In genomic region chr5:69217732-69218568, GRCh38 we compare ENCODE assay signal across 8 cellular contexts. TPM values are rescaled to one million over a fixed set of nuclear protein-coding genes. Genes with fewer than 3 reads are reported as not detected.
DNase-seq lines count a peak whose midpoint lies in the region; ATAC-seq and TF ChIP-seq lines count a peak whose summit lies in the region.

No MANE protein-coding gene starts in this region.

- peak overlapping the region; percentile 85 for H3K4me3 ChIP-seq in GM23338
- peak overlapping the region; percentile 97 for H3K4me3 ChIP-seq in fibroblast of the aortic adventitia (ENCODE audit: low read depth, low read length)

- peaks cover 33% of the 10 kb centered on the region for H3K79me2 ChIP-seq in GM23338 (replicated peaks; ENCODE audit: insufficient read depth)

- peak; percentile 96 for ATAC-seq in GM23338
- ATAC-seq in stimulated activated naive CD8-positive, alpha-beta T cell treated with anti-CD3 and anti-CD28 coated beads, Interleukin-15, amount 100 ng/mL, for 72 hours = peak; percentile 95

- peaks cover 47% of the 10 kb centered on the region for H3K36me3 Mint-ChIP-seq in GM23338 (ENCODE audit: low read depth)
- H3K36me3 Mint-ChIP-seq in nephron progenitor cell (ENCODE audit: low read depth) = peaks cover 50% of the 10 kb centered on the region

- H4K20me1 ChIP-seq in GM23338 (replicated peaks; ENCODE audit: insufficient read depth) = no peaks in the 10 kb centered on the region

- H3K4me3 Mint-ChIP-seq in GM23338 (peak overlapping the region; percentile 97), nephron progenitor cell (peak overlapping the region; percentile 97)
- H3K4me3 Mint-ChIP-seq in stimulated activated naive CD8-positive, alpha-beta T cell treated with anti-CD3 and anti-CD28 coated beads, Interleukin-15, amount 100 ng/mL, for 72 hours = peak overlapping the region; percentile 95 to 100

- H3K9me2 ChIP-seq in GM23338 (ENCODE audit: insufficient read depth) = no peaks in the 10 kb centered on the region

- H3K9me3 Mint-ChIP-seq in GM23338 (peaks cover 9% of the 10 kb centered on the region), nephron progenitor cell (peaks cover 19% of the 10 kb centered on the region)
- no peaks in the 10 kb centered on the region for H3K9me3 Mint-ChIP-seq in stimulated activated naive CD8-positive, alpha-beta T cell treated with anti-CD3 and anti-CD28 coated beads, Interleukin-15, amount 100 ng/mL, for 72 hours

- peak overlapping the region; percentile 73 for H3K4me2 ChIP-seq in GM23338

- H3K4me1 Mint-ChIP-seq in GM23338 (peaks cover 8% of the 10 kb centered on the region; the same call in 1 of the 3 replicates), nephron progenitor cell (peaks cover 4% of the 10 kb centered on the region)
- peaks cover 20% of the 10 kb centered on the region for H3K4me1 Mint-ChIP-seq in stimulated activated naive CD8-positive, alpha-beta T cell treated with anti-CD3 and anti-CD28 coated beads, Interleukin-15, amount 100 ng/mL, for 72 hours

- H2AFZ ChIP-seq in GM23338 = peak overlapping the region; percentile 96

- H3K27me3 ChIP-seq in GM23338 (ENCODE audit: insufficient read depth) = no peaks in the 10 kb centered on the region

- H3K36me3 ChIP-seq in GM23338 (ENCODE audit: insufficient read depth) = peaks cover 7% of the 10 kb centered on the region; the same call in 1 of the 2 replicates

- DNase-seq in EL (peak; percentile 94), GM23338 (ENCODE audit: low spot score) (peak; percentile 94), Kasumi-1 (lab: John Stamatoyannopoulos, UW) (peak; percentile 90 to 91), RPMI8226 (peak; percentile 93), fibroblast of the aortic adventitia (ENCODE audit: low read depth) (peak; percentile 79), nephron progenitor cell (peak; percentile 97)
- peak; percentile 73 for DNase-seq in activated T-helper 9 cell treated with anti-CD3 and anti-CD28 coated beads, Interleukin-2, amount 50 U/mL, for 16 hours (ENCODE audit: low read depth)
- peak; percentile 87 to 89 for DNase-seq in stimulated activated naive CD8-positive, alpha-beta T cell treated with anti-CD3 and anti-CD28 coated beads, Interleukin-15, amount 100 ng/mL, for 72 hours

- H3K27ac ChIP-seq in GM23338 (ENCODE audit: low read depth) = peak overlapping the region; percentile 96

- H3K4me1 ChIP-seq in GM23338 (ENCODE audit: insufficient read depth) = 0 out of 2 replicates have a peak, but pooled peaks cover 4% of the 10 kb centered on the region

- H3K27me3 Mint-ChIP-seq in GM23338 (ENCODE audit: insufficient read depth, low read depth, poor library complexity) (peaks cover 2% of the 10 kb centered on the region), nephron progenitor cell (ENCODE audit: low read depth, poor library complexity) (no peaks in the 10 kb centered on the region)
- no peaks in the 10 kb centered on the region for H3K27me3 Mint-ChIP-seq in stimulated activated naive CD8-positive, alpha-beta T cell treated with anti-CD3 and anti-CD28 coated beads, Interleukin-15, amount 100 ng/mL, for 72 hours

- no peak for TF ChIP-seq CTCF in GM23338 (conservative IDR thresholded peaks at IDR 0.05; ENCODE audit: low read depth in 2 of 2)
- TF ChIP-seq CTCF in fibroblast of the aortic adventitia (IDR thresholded peaks at IDR 0.05; ENCODE audit: insufficient read depth, low read length) = peak; percentile 44
- no peak for TF ChIP-seq CTCF in nephron progenitor cell (IDR thresholded peaks at IDR 0.05)

- no peaks in the 10 kb centered on the region for H3F3A ChIP-seq in GM23338 (replicated peaks; ENCODE audit: low read depth)

- H3K27ac Mint-ChIP-seq in GM23338 = peak overlapping the region; percentile 98
- H3K27ac Mint-ChIP-seq in nephron progenitor cell = peak overlapping the region; percentile 99
- peak overlapping the region; percentile 97 to 98 for H3K27ac Mint-ChIP-seq in stimulated activated naive CD8-positive, alpha-beta T cell treated with anti-CD3 and anti-CD28 coated beads, Interleukin-15, amount 100 ng/mL, for 72 hours

TF ChIP-seq in GM23338, 12 proteins besides CTCF, POLR2A, EP300 and RAD21 (continues in another document):
- TF ChIP-seq CREB1 (CRISPR knock-in tag; IDR thresholded peaks at IDR 0.05; ENCODE audit: low read depth) (peak; percentile 39), ZNF114 (CRISPR knock-in tag; IDR thresholded peaks at IDR 0.05) (no peak), EZH2phosphoT487 (IDR thresholded peaks at IDR 0.05; ENCODE audit: unreplicated experiment) (no peak), REST (IDR thresholded peaks at IDR 0.05; ENCODE audit: unreplicated experiment) (no peak), POLR2AphosphoS5 (IDR thresholded peaks at IDR 0.05; ENCODE audit: low read depth) (peak; percentile 89), STAT1 (IDR thresholded peaks at IDR 0.05; ENCODE audit: unreplicated experiment) (no peak), JUNB (IDR thresholded peaks at IDR 0.05; ENCODE audit: unreplicated experiment) (no peak), ETS1 (IDR thresholded peaks at IDR 0.05) (peak; percentile 29), EZH2 (IDR thresholded peaks at IDR 0.05; ENCODE audit: low read depth, unreplicated experiment) (no peak)

RNA-seq across cellular contexts. Expression of gene CDK7, which starts 16.7 kb away (rescaled TPM):
- 80.7 and 81.1 TPM in 2 replicates for total RNA-seq in GM23338 (2014; rRNA removed; shearing (Covaris generic))
- 69.4 and 78.4 TPM in 2 replicates for polyA plus RNA-seq in GM23338 (2016; fragmentation: Nextera tagmentation; extraction: Ambion mirVana)
- total RNA-seq in fibroblast of the aortic adventitia (ENCODE audit: low replicate concordance) = 22.0 and 50.8 TPM in 2 replicates

RNA-seq across cellular contexts. Expression of gene CENPH, which starts 28.6 kb away (rescaled TPM):
- total RNA-seq in GM23338 (2014; rRNA removed; shearing (Covaris generic)) = 95.1 and 99.4 TPM in 2 replicates
- polyA plus RNA-seq in GM23338 (2016; fragmentation: Nextera tagmentation; extraction: Ambion mirVana) = 102 and 107 TPM in 2 replicates
- total RNA-seq in fibroblast of the aortic adventitia (ENCODE audit: low replicate concordance) = 9.6 and 20.2 TPM in 2 replicates

RNA-seq across cellular contexts. Expression of gene CCNB1, which starts 51.0 kb away (rescaled TPM):
- 273 and 276 TPM in 2 replicates for total RNA-seq in GM23338 (2014; rRNA removed; shearing (Covaris generic))
- 400 and 411 TPM in 2 replicates for polyA plus RNA-seq in GM23338 (2016; fragmentation: Nextera tagmentation; extraction: Ambion mirVana)
- total RNA-seq in fibroblast of the aortic adventitia (ENCODE audit: low replicate concordance) = 16.4 and 51.7 TPM in 2 replicates

Comparison
In these comparisons a context has a peak if more than half of its experiments do, and no peak if none do; other contexts are left out.
1. Peak in every context shown above with its lines: DNase-seq, ATAC-seq, H3K4me3 ChIP-seq and H3K27ac ChIP-seq.